Comparison of ENCODE assay signal across 19 cellular contexts in genomic region chr22:46668116-46668515, GRCh38. TPM values are rescaled to one million over a fixed set of nuclear protein-coding genes. Genes with fewer than 3 reads are reported as not detected.
DNase-seq lines count a peak whose midpoint lies in the region; ATAC-seq and TF ChIP-seq lines count a peak whose summit lies in the region.
"Had no signal": no experiment of that assay in that cellular context is flagged by ENCODE, and none has a peak within 500 bp of the region (broad histone marks: within the 10 kb centered on the region; RNA-seq: fewer than 3 reads in every experiment).

No MANE protein-coding gene starts in this region.

- H3K4me1 ChIP-seq in BLaER1: peaks cover 80% of the 10 kb centered on the region

- DNase-seq in left cardiac atrium: no peak
- no peak for DNase-seq in cardiac septum (ENCODE audit: low spot score)
- no peak for DNase-seq in left colon
- no peak for DNase-seq in omental fat pad (ENCODE audit: low spot score)
- no peak for DNase-seq in GM19238 (ENCODE audit: insufficient read length, low spot score)
- DNase-seq in HuH-7 (ENCODE audit: low spot score): no peak
- DNase-seq: CD4-positive, alpha-beta T cell; CD8-positive, alpha-beta memory T cell; DMS 273 treated with DMSO at 0.1 percent for 48 hours; DMS79; EL; GF-D8; GM23248; H7; HCEC 1CT had no signal

- H3K27ac ChIP-seq in BLaER1: peak overlapping the region; percentile 60
- H3K27ac ChIP-seq: 22Rv1; BLaER1 treated with 17β-estradiol and CSF1 and Interleukin-3, amounts not matched to agents 10 nM and 100 nM; GM23248 had no signal

- H3K4me3 ChIP-seq in BLaER1: no peak overlapping the region
- H3K4me3 ChIP-seq: BLaER1 treated with 17β-estradiol and CSF1 and Interleukin-3, amounts not matched to agents 10 nM and 100 nM; GM23248 had no signal

- H4K20me1 ChIP-seq in BLaER1: peaks cover 63% of the 10 kb centered on the region

- peaks cover 83% of the 10 kb centered on the region for H3K36me3 ChIP-seq in BLaER1

- peak; percentile 15 to 40 for ATAC-seq in left cardiac atrium
- peak; percentile 29 for ATAC-seq in left colon
- peak; percentile 35 for ATAC-seq in omental fat pad (ENCODE audit: low FRiP score)
- no peak for ATAC-seq in GM21825 (IDR thresholded peaks at IDR 0.05; ENCODE audit: unreplicated experiment)

- peak overlapping the region; percentile 48 for H3K9ac ChIP-seq in BLaER1
- H3K9ac ChIP-seq: GM23248 had no signal

- peak overlapping the region; percentile 34; the same call in 1 of the 2 replicates for H3K4me2 ChIP-seq in BLaER1

- intact Hi-C loops in left cardiac atrium (cut with DNase I) (no loop called here), cardiac septum (cut with DNase I) (no loop called here), left colon (cut with DNase I, micrococcal nuclease) (no loop called here)

- no peaks in the 10 kb centered on the region for H3K27me3 ChIP-seq in BLaER1

- no peak for TF ChIP-seq CTCF in omental fat pad (IDR thresholded peaks at IDR 0.05)

- H3K9me3 ChIP-seq in BLaER1: no peaks in the 10 kb centered on the region
- H3K9me3 ChIP-seq: BLaER1 treated with 17β-estradiol and CSF1 and Interleukin-3, amounts not matched to agents 10 nM and 100 nM had no signal

RNA-seq across cellular contexts. Expression of gene GRAMD4, which starts 47.9 kb away (rescaled TPM):
- total RNA-seq in left cardiac atrium (10 to 100 TPM; 58.5 to 95.4 TPM), cardiac septum (64.8 TPM), left colon (100 to 1,000 TPM; 178 to 213 TPM), omental fat pad (10 to 100 TPM; 19.1 to 25.4 (median 19.5) TPM)
